In genomic region chr20:57252559-57253162, GRCh38 we compare ENCODE assay signal across 31 cellular contexts. TPM values are rescaled to one million over a fixed set of nuclear protein-coding genes. Genes with fewer than 3 reads are reported as not detected.
DNase-seq lines count a peak whose midpoint lies in the region; ATAC-seq, FAIRE-seq and TF ChIP-seq lines count a peak whose summit lies in the region.
"Had no signal": no experiment of that assay in that cellular context is flagged by ENCODE, and none has a peak within 500 bp of the region (broad histone marks: within the 10 kb centered on the region; RNA-seq: fewer than 3 reads in every experiment).

No MANE protein-coding gene starts in this region.

- ATAC-seq in pancreas = no peak
- ATAC-seq: activated naive CD8-positive, alpha-beta T cell treated with anti-CD3 and anti-CD28 coated beads, Interleukin-2, amount 50 U/mL, for 24 hours; right lobe of liver; upper lobe of right lung had no signal

- no peak for TF ChIP-seq CTCF in Caco-2 (IDR thresholded peaks at IDR 0.05; ENCODE audit: insufficient read depth in 1 of 2, low read depth in 1 of 2, low read length in 1 of 2, severe bottlenecking in 1 of 2, unreplicated experiment in 1 of 2)
- no peak for TF ChIP-seq CTCF in VCaP (conservative IDR thresholded peaks at IDR 0.05)
- TF ChIP-seq CTCF in nephron progenitor cell (IDR thresholded peaks at IDR 0.05) = no peak
- TF ChIP-seq CTCF in pancreas (IDR thresholded peaks at IDR 0.05) = no peak

- no TSS peak for BruUV-seq in Caco-2 (replicated peaks; lab: Mats Ljungman, UMichigan)

- H3K27me3 ChIP-seq in Caco-2 (replicated peaks; ENCODE audit: control insufficient read depth, insufficient read depth, low read length) (no peaks in the 10 kb centered on the region), pancreas (no peaks in the 10 kb centered on the region)
- H3K27me3 ChIP-seq: right lobe of liver had no signal

- H3K4me1 ChIP-seq in Caco-2 (peaks cover 17% of the 10 kb centered on the region), pancreas (no peaks in the 10 kb centered on the region)
- H3K4me1 ChIP-seq: parathyroid adenoma, right lobe of liver, upper lobe of right lung had no signal

- H3K27ac ChIP-seq in VCaP (peak overlapping the region; percentile 75), pancreas (no peak overlapping the region)
- H3K27ac ChIP-seq: C4-2B, parathyroid adenoma, right lobe of liver, upper lobe of right lung had no signal

- H3K4me3 ChIP-seq in Caco-2 (ENCODE audit: low read depth, low read length) = no peak overlapping the region
- H3K4me3 ChIP-seq in pancreas = no peak overlapping the region
- H3K4me3 ChIP-seq: right lobe of liver, upper lobe of right lung had no signal

- no peaks in the 10 kb centered on the region for H3K36me3 ChIP-seq in Caco-2 (ENCODE audit: control insufficient read depth, insufficient read depth, low read length)
- H3K36me3 ChIP-seq in pancreas = no peaks in the 10 kb centered on the region
- H3K36me3 ChIP-seq: right lobe of liver, upper lobe of right lung had no signal

- H3K9me3 ChIP-seq in Caco-2 (no peaks in the 10 kb centered on the region), pancreas (no peaks in the 10 kb centered on the region)
- H3K9me3 ChIP-seq: right lobe of liver, upper lobe of right lung had no signal

- CTCF ChIA-PET in Caco-2 (lab: Charles Lee) = interaction anchor here (0.6 to 2.0 kb wide), 8 partner anchors 8 to 97 kb away, joined by 3 to 19 read pairs (median 4); partner anchors contain the start of gene SPO11

- no peaks in the 10 kb centered on the region for H3K27me3 Mint-ChIP-seq in Caco-2 (ENCODE audit: insufficient read depth, unreplicated experiment)
- peaks cover 6% of the 10 kb centered on the region for H3K27me3 Mint-ChIP-seq in nephron progenitor cell (ENCODE audit: low read depth, poor library complexity)

- FAIRE-seq in HTR-8/SVneo (lab: Jason Lieb, UNC) (peak; percentile 67), pancreas (lab: Jason Lieb, UNC) (no peak)
- FAIRE-seq: islet of Langerhans had no signal

- H3K4me3 Mint-ChIP-seq in Caco-2 (ENCODE audit: unreplicated experiment) (no peak overlapping the region), nephron progenitor cell (no peak overlapping the region)
- H3K4me3 Mint-ChIP-seq: activated naive CD8-positive, alpha-beta T cell treated with anti-CD3 and anti-CD28 coated beads, Interleukin-2, amount 50 U/mL, for 24 hours; mesothelial cell of epicardium; naive B cell; T-helper 1 cell treated with Interleukin-12 subunit alpha and Interleukin-12 subunit beta and Interleukin-4 antibody, amounts not matched to agents 30 μg/mL and 1 μg/mL, for 36 hours had no signal

- WGBS in pancreas, 2 donors = 43 to 56% methylated on average over 8 of the region's 8 CpGs

- H3K36me3 Mint-ChIP-seq in Caco-2 (ENCODE audit: insufficient read depth, unreplicated experiment) (peaks cover 99% of the 10 kb centered on the region), nephron progenitor cell (ENCODE audit: low read depth) (peaks cover 14% of the 10 kb centered on the region)

- intact Hi-C loops in Caco-2 (cut with micrococcal nuclease; ENCODE audit: unreplicated experiment) = loop anchor here (1.0 to 2.0 kb wide), 2 partner anchors 12 to 54 kb away; no protein-coding TSS in a partner anchor
- intact Hi-C loops in pancreas (cut with DNase I) = no loop called here

- H3K27ac Mint-ChIP-seq in Caco-2 (ENCODE audit: unreplicated experiment) (peak overlapping the region; percentile 55), nephron progenitor cell (peak overlapping the region; percentile 89)
- H3K27ac Mint-ChIP-seq: activated naive CD8-positive, alpha-beta T cell treated with anti-CD3 and anti-CD28 coated beads, Interleukin-2, amount 50 U/mL, for 24 hours; mesothelial cell of epicardium; naive B cell; T-helper 1 cell treated with Interleukin-12 subunit alpha and Interleukin-12 subunit beta and Interleukin-4 antibody, amounts not matched to agents 30 μg/mL and 1 μg/mL, for 36 hours had no signal

- POLR2A ChIA-PET in Caco-2 (lab: Charles Lee) = interaction anchor here (0.6 to 0.7 kb wide), 2 partner anchors 74 to 1171 kb away, joined by 3 read pairs; no protein-coding TSS in a partner anchor

- H3K4me1 Mint-ChIP-seq in Caco-2 (ENCODE audit: low read depth, unreplicated experiment) (peaks cover 55% of the 10 kb centered on the region), nephron progenitor cell (peaks cover 62% of the 10 kb centered on the region)

- H3K9me3 Mint-ChIP-seq in Caco-2 (ENCODE audit: unreplicated experiment) (no peaks in the 10 kb centered on the region), nephron progenitor cell (peaks cover 7% of the 10 kb centered on the region)
- H3K9me3 Mint-ChIP-seq: activated naive CD8-positive, alpha-beta T cell treated with anti-CD3 and anti-CD28 coated beads, Interleukin-2, amount 50 U/mL, for 24 hours; T-helper 1 cell treated with Interleukin-12 subunit alpha and Interleukin-12 subunit beta and Interleukin-4 antibody, amounts not matched to agents 30 μg/mL and 1 μg/mL, for 36 hours had no signal

- DNase-seq in Caco-2 (no peak), HTR-8/SVneo (ENCODE audit: insufficient read length, low spot score) (no peak), nephron progenitor cell (no peak), glomerular visceral epithelial cell (ENCODE audit: extremely low spot score) (no peak), pancreas (no peak), NCI-H1694 (lab: John Stamatoyannopoulos, UW) (no peak)
- DNase-seq: activated CD4-positive, alpha-beta T cell treated with anti-CD3 and anti-CD28 coated beads for 1 hour; activated CD8-positive, alpha-beta memory T cell treated with anti-CD3 and anti-CD28 coated beads for 24 hours; activated gamma-delta T cell treated with Interleukin-2 at 50 U/mL for 16 hours; activated naive CD8-positive, alpha-beta T cell treated with anti-CD3 and anti-CD28 coated beads, Interleukin-2, amount 50 U/mL, for 24 hours; activated T-cell treated with anti-CD3 and anti-CD28 coated beads, Interleukin-2, amount 50 U/mL, for 1 hour; cerebellar nuclear complex; DMS79; naive B cell; NCI-H1048; NCI-H187; NCI-H526; right lobe of liver; stimulated activated CD4-positive, alpha-beta T cell treated with anti-CD3 and anti-CD28 coated beads, Interleukin-12 subunit alpha, Interleukin-12 subunit beta, amount 100 ng/mL, for 4 hours; stimulated activated CD4-positive, alpha-beta T cell treated with anti-CD3 and anti-CD28 coated beads, Interleukin-4, amount 100 ng/mL, for 1 hour; upper lobe of right lung had no signal

RNA-seq across cellular contexts. Expression of gene BMP7, which starts 13.8 kb away (rescaled TPM):
- total RNA-seq in Caco-2 (2022) (266 and 317 TPM in 2 replicates), pancreas (1 to 10 TPM in 1 of 6 donors, under 1 TPM in 5; 0.12 to 2.5 (median 0.39) TPM)
- polyA plus RNA-seq in pancreas = under 1 TPM in 1 of 2 donors, not detected in 1; 0.33 TPM
- total RNA-seq: dermis microvascular lymphatic vessel endothelial cell, LHCN-M2, liver, right lobe of liver had no signal
- polyA plus RNA-seq: AG04450, liver had no signal

Comparison
In these comparisons a context has a peak if more than half of its experiments do, and no peak if none do; other contexts are left out.
1. RNA of gene BMP7, which starts 13.8 kb away (total RNA-seq): 266 to 317 TPM in Caco-2; 0.12 to 2.5 TPM in pancreas; every median in the first group is over 10 times any median in the second.